Comparison of ENCODE assay signal across 14 cellular contexts in the genomic region with DNA sequence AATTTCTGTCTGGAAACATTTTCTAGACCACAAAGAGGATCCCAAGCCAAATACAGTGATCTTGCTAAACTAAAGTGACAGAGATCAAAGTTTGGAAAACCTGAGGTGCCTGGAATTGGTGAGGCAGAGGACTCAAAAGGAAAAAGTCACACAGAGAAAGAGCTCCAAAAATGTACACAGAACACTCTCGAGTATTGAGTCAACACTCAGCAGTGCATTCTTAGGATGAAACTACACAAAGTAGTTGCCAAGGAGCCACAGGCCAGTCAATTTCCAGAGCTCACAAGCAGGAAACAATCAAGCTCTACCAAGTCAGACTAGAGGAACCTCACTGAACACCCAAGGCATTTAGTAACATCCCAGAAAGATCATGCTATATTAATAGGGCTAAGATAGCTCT.
A peak's percentile ranks its signal among the peaks of the same experiment; 100 is the strongest.
DNase-seq lines count a peak whose midpoint lies in the region; ATAC-seq and TF ChIP-seq lines count a peak whose summit lies in the region.
"Had no signal": no experiment of that assay in that cellular context is flagged by ENCODE, and none has a peak within 500 bp of the region (broad histone marks: within the 10 kb centered on the region; RNA-seq: fewer than 3 reads in every experiment).

No MANE protein-coding gene starts in this region.

- H3K27me3 Mint-ChIP-seq in activated T-cell treated with anti-CD3 and anti-CD28 coated beads, Interleukin-2, amount 50 U/mL, for 72 hours (ENCODE audit: low read depth): no peaks in the 10 kb centered on the region

- TF ChIP-seq CTCF in fibroblast of villous mesenchyme (IDR thresholded peaks at IDR 0.05; ENCODE audit: insufficient read depth, low read depth, low read length): no peak

- H3K4me1 ChIP-seq in effector memory CD4-positive, alpha-beta T cell (ENCODE audit: control insufficient read depth, insufficient read depth, low read length, poor library complexity, severe bottlenecking): no peaks in the 10 kb centered on the region

- H3K4me1 Mint-ChIP-seq in activated T-cell treated with anti-CD3 and anti-CD28 coated beads, Interleukin-2, amount 50 U/mL, for 72 hours (ENCODE audit: low read depth): peaks cover 47% of the 10 kb centered on the region

- H3K27ac Mint-ChIP-seq in activated T-cell treated with anti-CD3 and anti-CD28 coated beads, Interleukin-2, amount 50 U/mL, for 72 hours: peak overlapping the region; percentile 71
- H3K27ac Mint-ChIP-seq: H9 had no signal

- H3K27me3 ChIP-seq in effector memory CD4-positive, alpha-beta T cell (replicated peaks; ENCODE audit: control insufficient read depth, insufficient read depth, low read length, poor library complexity, severe bottlenecking): no peaks in the 10 kb centered on the region
- H3K27me3 ChIP-seq: heart left ventricle had no signal

- peak overlapping the region in 1 of 2 donors; percentile 12 for H3K4me3 Mint-ChIP-seq in activated T-cell treated with anti-CD3 and anti-CD28 coated beads, Interleukin-2, amount 50 U/mL, for 72 hours
- H3K4me3 Mint-ChIP-seq: H9 had no signal

- peaks cover 13 to 24% of the 10 kb centered on the region in 2 donors for H3K36me3 Mint-ChIP-seq in activated T-cell treated with anti-CD3 and anti-CD28 coated beads, Interleukin-2, amount 50 U/mL, for 72 hours (ENCODE audit: insufficient read depth in 2 of 2)

- no peak overlapping the region for H3K4me3 ChIP-seq in fibroblast of villous mesenchyme (ENCODE audit: low read depth, low read length)
- H3K4me3 ChIP-seq in effector memory CD4-positive, alpha-beta T cell (ENCODE audit: insufficient read depth, low read depth, low read length, poor library complexity, severe bottlenecking): no peak overlapping the region
- H3K4me3 ChIP-seq: heart left ventricle, left ventricle myocardium inferior had no signal

- no peak overlapping the region for H3K27ac ChIP-seq in effector memory CD4-positive, alpha-beta T cell (ENCODE audit: insufficient read depth, low read length, poor library complexity, severe bottlenecking)
- H3K27ac ChIP-seq: left ventricle myocardium inferior had no signal

- DNase-seq in AG08395 (ENCODE audit: low spot score) (peak; percentile 86), ELR (ENCODE audit: low read depth) (peak; percentile 2), fibroblast of villous mesenchyme (ENCODE audit: low read depth) (peak; percentile 48), NCI-H2081 (lab: John Stamatoyannopoulos, UW) (no peak)
- DNase-seq in activated T-cell treated with anti-CD3 and anti-CD28 coated beads, Interleukin-2, amount 50 U/mL, for 72 hours: peak; percentile 32 to 43
- no peak for DNase-seq in effector memory CD4-positive, alpha-beta T cell
- DNase-seq: cortex of kidney, H9, heart left ventricle, Karpas-422, left ventricle myocardium inferior, NCI-H226 had no signal

- ATAC-seq in activated T-cell treated with anti-CD3 and anti-CD28 coated beads, Interleukin-2, amount 50 U/mL, for 72 hours (replicated peaks in 1 of 2): peak; percentile 77 to 86
- ATAC-seq in HG02884 (IDR thresholded peaks at IDR 0.05; ENCODE audit: unreplicated experiment) (no peak), HG02970 (IDR thresholded peaks at IDR 0.05; ENCODE audit: low FRiP score, unreplicated experiment) (no peak)
- ATAC-seq: heart left ventricle had no signal

- peaks cover 28% of the 10 kb centered on the region for H3K36me3 ChIP-seq in effector memory CD4-positive, alpha-beta T cell (ENCODE audit: control insufficient read depth, insufficient read depth, low read length)

- H3K9me3 Mint-ChIP-seq in activated T-cell treated with anti-CD3 and anti-CD28 coated beads, Interleukin-2, amount 50 U/mL, for 72 hours: peaks cover 0 to 2% of the 10 kb centered on the region in 2 donors

- no peaks in the 10 kb centered on the region for H3K9me3 ChIP-seq in effector memory CD4-positive, alpha-beta T cell (ENCODE audit: control insufficient read depth, low read length)
- H3K9me3 ChIP-seq: heart left ventricle, left ventricle myocardium inferior had no signal

Comparison
In these comparisons a context has a peak if more than half of its experiments do, and no peak if none do; other contexts are left out.
1. DNase-seq: peak in AG08395 (single experiment), ELR (single experiment), activated T-cell treated with anti-CD3 and anti-CD28 coated beads, Interleukin-2, amount 50 U/mL, for 72 hours (2 of 2) and fibroblast of villous mesenchyme (single experiment); none in NCI-H2081 (0 of 2) and effector memory CD4-positive, alpha-beta T cell (0 of 3).
2. ATAC-seq: peak in activated T-cell treated with anti-CD3 and anti-CD28 coated beads, Interleukin-2, amount 50 U/mL, for 72 hours (2 of 2); none in HG02884 (single experiment) and HG02970 (single experiment).